ENCODE assay signal across 1 cellular context in the genomic region with DNA sequence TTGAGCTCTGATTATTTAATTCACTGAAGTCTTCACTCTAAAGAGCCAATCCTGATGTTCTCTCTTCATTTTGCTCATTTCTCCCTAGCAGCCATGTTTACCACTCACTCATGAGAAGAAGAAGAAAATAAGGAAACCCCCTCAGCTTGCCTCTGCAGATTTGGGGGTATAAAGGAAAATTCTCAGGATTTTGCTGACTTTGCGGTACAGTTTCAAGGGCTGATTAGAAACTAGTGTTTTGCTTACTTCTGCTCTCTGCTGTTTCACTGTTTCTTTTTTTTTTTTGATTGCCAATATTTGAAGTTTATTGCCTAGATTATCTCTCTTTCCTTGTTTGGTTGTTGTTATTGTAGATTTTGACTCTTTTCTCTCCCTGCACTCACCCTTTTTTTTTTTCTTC.
TF ChIP-seq lines count a peak whose summit lies in the region.

No MANE protein-coding gene starts in this region.

TF ChIP-seq in A549, 52 proteins besides CTCF, POLR2A, EP300 and RAD21 (continued from another document):
- TF ChIP-seq E2F6 (IDR thresholded peaks at IDR 0.05; ENCODE audit: borderline replicate concordance, low read depth) (no peak), RFX5 (IDR thresholded peaks at IDR 0.05) (no peak), SREBF2 (IDR thresholded peaks at IDR 0.05) (no peak)
- TF ChIP-seq, protein P1, sequence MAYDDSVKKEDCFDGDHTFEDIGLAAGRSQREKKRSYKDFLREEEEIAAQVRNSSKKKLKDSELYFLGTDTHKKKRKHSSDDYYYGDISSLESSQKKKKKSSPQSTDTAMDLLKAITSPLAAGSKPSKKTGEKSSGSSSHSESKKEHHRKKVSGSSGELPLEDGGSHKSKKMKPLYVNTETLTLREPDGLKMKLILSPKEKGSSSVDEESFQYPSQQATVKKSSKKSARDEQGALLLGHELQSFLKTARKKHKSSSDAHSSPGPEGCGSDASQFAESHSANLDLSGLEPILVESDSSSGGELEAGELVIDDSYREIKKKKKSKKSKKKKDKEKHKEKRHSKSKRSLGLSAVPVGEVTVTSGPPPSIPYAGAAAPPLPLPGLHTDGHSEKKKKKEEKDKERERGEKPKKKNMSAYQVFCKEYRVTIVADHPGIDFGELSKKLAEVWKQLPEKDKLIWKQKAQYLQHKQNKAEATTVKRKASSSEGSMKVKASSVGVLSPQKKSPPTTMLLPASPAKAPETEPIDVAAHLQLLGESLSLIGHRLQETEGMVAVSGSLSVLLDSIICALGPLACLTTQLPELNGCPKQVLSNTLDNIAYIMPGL (CRISPR knock-in tag; IDR thresholded peaks at IDR 0.05; ENCODE audit: borderline replicate concordance), result no peak
TF ChIP-seq in A549: peak in this region for 1.
